Comparison of ENCODE assay signal across 7 cellular contexts in the genomic region with DNA sequence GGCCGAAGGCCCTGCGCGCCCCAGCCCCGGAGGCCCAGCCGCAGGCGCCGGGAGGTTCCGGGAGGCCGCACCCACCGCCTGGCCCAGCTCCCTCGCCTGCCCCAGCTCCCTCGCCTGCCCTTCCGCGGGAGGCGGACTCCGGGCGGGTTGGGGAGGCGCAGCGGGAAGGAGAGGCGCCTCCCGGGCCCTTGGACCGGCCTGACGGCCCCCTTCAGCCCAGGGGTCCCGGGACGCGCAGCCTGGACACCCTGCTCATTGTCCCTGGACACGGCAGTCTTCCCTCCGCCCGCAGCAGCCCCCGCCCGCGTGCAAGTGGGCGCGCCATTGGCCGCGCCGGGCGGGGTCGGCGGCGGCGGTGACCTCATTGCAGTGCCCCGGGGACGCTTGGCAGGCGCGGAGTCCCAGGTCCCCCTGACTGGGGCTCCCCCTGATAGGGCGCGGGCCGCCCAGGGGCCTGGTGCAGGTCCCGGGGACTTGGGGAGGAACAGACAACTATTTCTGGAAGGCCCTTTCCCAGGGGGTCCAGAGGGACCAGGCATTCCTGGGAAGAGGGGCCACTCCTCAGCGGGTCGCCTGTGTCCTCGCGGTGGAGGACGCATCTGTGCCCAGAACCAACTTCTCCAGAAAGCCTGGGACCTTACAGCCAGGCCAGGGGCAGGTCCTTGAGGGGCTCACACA. TPM values are rescaled to one million over a fixed set of nuclear protein-coding genes. Genes with fewer than 3 reads are reported as not detected.
A peak's percentile ranks its signal among the peaks of the same experiment; 100 is the strongest.
DNase-seq lines count a peak whose midpoint lies in the region; ATAC-seq and TF ChIP-seq lines count a peak whose summit lies in the region.

No MANE protein-coding gene starts in this region.

- peak overlapping the region; percentile 54 for H3K4me3 ChIP-seq in parathyroid adenoma (ENCODE audit: low read depth, low read length)

- H3K4me1 ChIP-seq in parathyroid adenoma, result peaks cover 2% of the 10 kb centered on the region

- H3K27me3 ChIP-seq in parathyroid adenoma (ENCODE audit: control insufficient read depth, insufficient read depth, low read length), result no peaks in the 10 kb centered on the region

- TF ChIP-seq CTCF in GM13976 (IDR thresholded peaks at IDR 0.05; ENCODE audit: borderline replicate concordance, control extremely low read depth, extremely low read depth, insufficient read depth, missing control alignments) (no peak), glutamatergic neuron (IDR thresholded peaks at IDR 0.05; ENCODE audit: partially characterized antibody, unreplicated experiment) (no peak), parathyroid adenoma (IDR thresholded peaks at IDR 0.05) (no peak)

- H3K36me3 Mint-ChIP-seq in activated T-helper 2 cell treated with anti-CD3 and anti-CD28 coated beads, Interferon-gamma antibody, Interleukin-2, Interleukin-4, amounts not matched to agents 10 μg/mL and 5 μg/mL and 100 μg/mL, durations not matched to agents 14 hours and 24 hours and 36 hours (ENCODE audit: low read depth), result peaks cover 4% of the 10 kb centered on the region
- H3K36me3 Mint-ChIP-seq in glutamatergic neuron (ENCODE audit: unreplicated experiment), result no peaks in the 10 kb centered on the region

- no peaks in the 10 kb centered on the region for H3K9me3 ChIP-seq in parathyroid adenoma (ENCODE audit: control insufficient read depth, low read length)

- peak overlapping the region; percentile 45 for H2AFZ ChIP-seq in parathyroid adenoma

- H3K36me3 ChIP-seq in parathyroid adenoma (ENCODE audit: control insufficient read depth, insufficient read depth, low read length), result no peaks in the 10 kb centered on the region

- intact Hi-C loops in activated T-helper 2 cell treated with anti-CD3 and anti-CD28 coated beads, Interferon-gamma antibody, Interleukin-2, Interleukin-4, amounts not matched to agents 10 μg/mL and 5 μg/mL and 100 μg/mL, durations not matched to agents 14 hours and 24 hours and 36 hours (cut with micrococcal nuclease), result loop anchor here (1.0 kb wide), 1 partner anchor 9 kb away; a partner anchor contains a TSS

- H3K9ac ChIP-seq in parathyroid adenoma, result no peak overlapping the region

- H3K27me3 Mint-ChIP-seq in activated T-helper 2 cell treated with anti-CD3 and anti-CD28 coated beads, Interferon-gamma antibody, Interleukin-2, Interleukin-4, amounts not matched to agents 10 μg/mL and 5 μg/mL and 100 μg/mL, durations not matched to agents 14 hours and 24 hours and 36 hours (ENCODE audit: low read depth), result peaks cover 24% of the 10 kb centered on the region
- H3K27me3 Mint-ChIP-seq in glutamatergic neuron (ENCODE audit: unreplicated experiment), result peaks cover 14% of the 10 kb centered on the region

- DNase-seq in GM13976 (ENCODE audit: low spot score), result peak; percentile 76
- DNase-seq in HT-29 (ENCODE audit: low spot score), result peak; percentile 62
- DNase-seq in activated T-helper 2 cell treated with anti-CD3 and anti-CD28 coated beads, Interferon-gamma antibody, Interleukin-2, Interleukin-4, amounts not matched to agents 10 μg/mL and 5 μg/mL and 100 μg/mL, durations not matched to agents 14 hours and 24 hours and 36 hours (ENCODE audit: low spot score), result no peak
- DNase-seq in glutamatergic neuron, result peak; percentile 85
- no peak for DNase-seq in cortex of kidney (lab: John Stamatoyannopoulos, UW)

- H3K4me1 Mint-ChIP-seq in activated T-helper 2 cell treated with anti-CD3 and anti-CD28 coated beads, Interferon-gamma antibody, Interleukin-2, Interleukin-4, amounts not matched to agents 10 μg/mL and 5 μg/mL and 100 μg/mL, durations not matched to agents 14 hours and 24 hours and 36 hours (ENCODE audit: low read depth), result peaks cover 10% of the 10 kb centered on the region
- peaks cover 5% of the 10 kb centered on the region for H3K4me1 Mint-ChIP-seq in glutamatergic neuron (ENCODE audit: low read depth, unreplicated experiment)

- no peaks in the 10 kb centered on the region for H3K9me3 Mint-ChIP-seq in activated T-helper 2 cell treated with anti-CD3 and anti-CD28 coated beads, Interferon-gamma antibody, Interleukin-2, Interleukin-4, amounts not matched to agents 10 μg/mL and 5 μg/mL and 100 μg/mL, durations not matched to agents 14 hours and 24 hours and 36 hours
- H3K9me3 Mint-ChIP-seq in glutamatergic neuron (ENCODE audit: unreplicated experiment), result peaks cover 7% of the 10 kb centered on the region

- no peaks in the 10 kb centered on the region for H3K79me2 ChIP-seq in parathyroid adenoma

- no peak overlapping the region for H3K27ac ChIP-seq in parathyroid adenoma

- peak overlapping the region; percentile 68 for H3K4me3 Mint-ChIP-seq in activated T-helper 2 cell treated with anti-CD3 and anti-CD28 coated beads, Interferon-gamma antibody, Interleukin-2, Interleukin-4, amounts not matched to agents 10 μg/mL and 5 μg/mL and 100 μg/mL, durations not matched to agents 14 hours and 24 hours and 36 hours (ENCODE audit: low read depth)
- H3K4me3 Mint-ChIP-seq in glutamatergic neuron (ENCODE audit: unreplicated experiment), result peak overlapping the region; percentile 92

- H3K27ac Mint-ChIP-seq in activated T-helper 2 cell treated with anti-CD3 and anti-CD28 coated beads, Interferon-gamma antibody, Interleukin-2, Interleukin-4, amounts not matched to agents 10 μg/mL and 5 μg/mL and 100 μg/mL, durations not matched to agents 14 hours and 24 hours and 36 hours, result no peak overlapping the region
- peak overlapping the region; percentile 92 for H3K27ac Mint-ChIP-seq in glutamatergic neuron (ENCODE audit: unreplicated experiment)

- in situ Hi-C loops in GM13976 (cut with MboI; ENCODE audit: low sequenced_read_pairs, unreplicated experiment), result no loop called here

- ATAC-seq in GM18870 (IDR thresholded peaks at IDR 0.05; ENCODE audit: unreplicated experiment), result no peak

- peak overlapping the region; percentile 67 for H3K4me2 ChIP-seq in parathyroid adenoma (ENCODE audit: low read length)

RNA-seq across cellular contexts. Expression of a gene that starts 0.5 kb away (rescaled TPM):
- 916 and 940 TPM in 2 replicates for total RNA-seq in HT-29 (2014; rRNA removed; shearing (Covaris generic))
- total RNA-seq in activated T-helper 2 cell treated with anti-CD3 and anti-CD28 coated beads, Interferon-gamma antibody, Interleukin-2, Interleukin-4, amounts not matched to agents 10 μg/mL and 5 μg/mL and 100 μg/mL, durations not matched to agents 14 hours and 24 hours and 36 hours, result 95.7 and 106 TPM in 2 replicates
- 346 TPM for total RNA-seq in glutamatergic neuron (ENCODE audit: unreplicated experiment)

RNA-seq across cellular contexts. Expression of a gene that starts 5.5 kb away (rescaled TPM):
- 204 and 225 TPM in 2 replicates for total RNA-seq in HT-29 (2014; rRNA removed; shearing (Covaris generic))
- total RNA-seq in activated T-helper 2 cell treated with anti-CD3 and anti-CD28 coated beads, Interferon-gamma antibody, Interleukin-2, Interleukin-4, amounts not matched to agents 10 μg/mL and 5 μg/mL and 100 μg/mL, durations not matched to agents 14 hours and 24 hours and 36 hours, result 4.9 and 5.1 TPM in 2 replicates
- 19.7 TPM for total RNA-seq in glutamatergic neuron (ENCODE audit: unreplicated experiment)

RNA-seq across cellular contexts. Expression of a gene that starts 9.1 kb away (rescaled TPM):
- 1,254 and 1,310 TPM in 2 replicates for total RNA-seq in HT-29 (2014; rRNA removed; shearing (Covaris generic))
- total RNA-seq in activated T-helper 2 cell treated with anti-CD3 and anti-CD28 coated beads, Interferon-gamma antibody, Interleukin-2, Interleukin-4, amounts not matched to agents 10 μg/mL and 5 μg/mL and 100 μg/mL, durations not matched to agents 14 hours and 24 hours and 36 hours, result 101 and 111 TPM in 2 replicates
- total RNA-seq in glutamatergic neuron (ENCODE audit: unreplicated experiment), result 106 TPM

RNA-seq across cellular contexts. Expression of a gene that starts 9.4 kb away (rescaled TPM):
- 29.2 and 39.6 TPM in 2 replicates for total RNA-seq in HT-29 (2014; rRNA removed; shearing (Covaris generic))
- 15.8 and 16.9 TPM in 2 replicates for total RNA-seq in activated T-helper 2 cell treated with anti-CD3 and anti-CD28 coated beads, Interferon-gamma antibody, Interleukin-2, Interleukin-4, amounts not matched to agents 10 μg/mL and 5 μg/mL and 100 μg/mL, durations not matched to agents 14 hours and 24 hours and 36 hours
- total RNA-seq in glutamatergic neuron (ENCODE audit: unreplicated experiment), result 82.5 TPM

RNA-seq across cellular contexts. Expression of a gene that starts 14.5 kb away (rescaled TPM):
- 174 and 202 TPM in 2 replicates for total RNA-seq in HT-29 (2014; rRNA removed; shearing (Covaris generic))
- 56.1 and 59.8 TPM in 2 replicates for total RNA-seq in activated T-helper 2 cell treated with anti-CD3 and anti-CD28 coated beads, Interferon-gamma antibody, Interleukin-2, Interleukin-4, amounts not matched to agents 10 μg/mL and 5 μg/mL and 100 μg/mL, durations not matched to agents 14 hours and 24 hours and 36 hours
- total RNA-seq in glutamatergic neuron (ENCODE audit: unreplicated experiment), result 32.3 TPM

Comparison
In these comparisons a context has a peak if more than half of its experiments do, and no peak if none do; other contexts are left out.
1. DNase-seq: peak in GM13976 (single experiment), HT-29 (single experiment) and glutamatergic neuron (single experiment); none in activated T-helper 2 cell treated with anti-CD3 and anti-CD28 coated beads, Interferon-gamma antibody, Interleukin-2, Interleukin-4, amounts not matched to agents 10 μg/mL and 5 μg/mL and 100 μg/mL, durations not matched to agents 14 hours and 24 hours and 36 hours (single experiment) and cortex of kidney (single experiment).
2. RNA of a gene that starts 9.1 kb away (total RNA-seq): 1,254 to 1,310 TPM in HT-29; 101 to 111 TPM in activated T-helper 2 cell treated with anti-CD3 and anti-CD28 coated beads, Interferon-gamma antibody, Interleukin-2, Interleukin-4, amounts not matched to agents 10 μg/mL and 5 μg/mL and 100 μg/mL, durations not matched to agents 14 hours and 24 hours and 36 hours and 106 TPM in glutamatergic neuron (single experiment); every median in the first group is over 10 times any median in the second.